Comparison of ENCODE assay signal across 1 cellular context in the genomic region with DNA sequence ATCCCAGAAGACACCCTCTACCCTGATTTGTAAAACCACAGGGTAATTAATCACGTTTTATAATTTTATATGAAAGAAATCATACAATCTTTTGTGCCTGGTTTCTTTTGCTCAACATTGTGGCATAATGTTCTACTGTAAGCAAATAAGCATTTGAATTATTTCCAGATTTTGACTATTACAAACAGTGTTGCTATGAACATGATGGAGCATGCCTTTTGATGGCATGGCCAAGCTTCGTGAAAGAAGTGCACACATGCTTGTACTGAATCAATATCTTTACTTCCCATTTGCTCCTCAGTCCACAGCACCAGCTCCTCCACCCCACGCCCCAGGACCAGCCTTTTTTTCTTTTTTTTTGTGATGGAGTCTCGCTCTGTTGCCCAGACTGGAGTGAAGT.
TF ChIP-seq lines count a peak whose summit lies in the region.

No MANE protein-coding gene starts in this region.

TF ChIP-seq in K562, 482 proteins besides CTCF, POLR2A, EP300 and RAD21:
- TF ChIP-seq TBL1XR1 (IDR thresholded peaks at IDR 0.05; ENCODE audit: low read length in 2 of 2) = no peak
- no peak for TF ChIP-seq MAZ (CRISPR knock-in tag; conservative IDR thresholded peaks at IDR 0.05 in 1 of 2, IDR thresholded peaks at IDR 0.05 in 1 of 2)
- TF ChIP-seq SLC30A9 (CRISPR knock-in tag; IDR thresholded peaks at IDR 0.05) = no peak
- TF ChIP-seq EGR1 (conservative IDR thresholded peaks at IDR 0.05) = no peak
- no peak for TF ChIP-seq ATF6 (CRISPR knock-in tag; IDR thresholded peaks at IDR 0.05)
- TF ChIP-seq HNRNPUL1 (IDR thresholded peaks at IDR 0.05; ENCODE audit: low read length) = no peak
- TF ChIP-seq NR1H2 (CRISPR knock-in tag; IDR thresholded peaks at IDR 0.05) = no peak
- no peak for TF ChIP-seq ZNF384 (IDR thresholded peaks at IDR 0.05; ENCODE audit: low read depth, low read length)
- TF ChIP-seq E2F3 (CRISPR knock-in tag; IDR thresholded peaks at IDR 0.05) = no peak
- TF ChIP-seq, protein P1, sequence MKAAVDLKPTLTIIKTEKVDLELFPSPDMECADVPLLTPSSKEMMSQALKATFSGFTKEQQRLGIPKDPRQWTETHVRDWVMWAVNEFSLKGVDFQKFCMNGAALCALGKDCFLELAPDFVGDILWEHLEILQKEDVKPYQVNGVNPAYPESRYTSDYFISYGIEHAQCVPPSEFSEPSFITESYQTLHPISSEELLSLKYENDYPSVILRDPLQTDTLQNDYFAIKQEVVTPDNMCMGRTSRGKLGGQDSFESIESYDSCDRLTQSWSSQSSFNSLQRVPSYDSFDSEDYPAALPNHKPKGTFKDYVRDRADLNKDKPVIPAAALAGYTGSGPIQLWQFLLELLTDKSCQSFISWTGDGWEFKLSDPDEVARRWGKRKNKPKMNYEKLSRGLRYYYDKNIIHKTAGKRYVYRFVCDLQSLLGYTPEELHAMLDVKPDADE (conservative IDR thresholded peaks at IDR 0.05; ENCODE audit: control insufficient read depth, low read depth, low read length) = no peak
- TF ChIP-seq FUS (optimal IDR thresholded peaks at IDR 0.05; ENCODE audit: low read depth, low read length) = no peak
- no peak for TF ChIP-seq ZNF507 (tag; conservative IDR thresholded peaks at IDR 0.05)
- no peak for TF ChIP-seq DPF2 (IDR thresholded peaks at IDR 0.05)
- TF ChIP-seq HMGN3 (IDR thresholded peaks at IDR 0.05; ENCODE audit: borderline replicate concordance, extremely low read depth, insufficient read length, low read depth, low read length) = no peak
- TF ChIP-seq, protein P2, sequence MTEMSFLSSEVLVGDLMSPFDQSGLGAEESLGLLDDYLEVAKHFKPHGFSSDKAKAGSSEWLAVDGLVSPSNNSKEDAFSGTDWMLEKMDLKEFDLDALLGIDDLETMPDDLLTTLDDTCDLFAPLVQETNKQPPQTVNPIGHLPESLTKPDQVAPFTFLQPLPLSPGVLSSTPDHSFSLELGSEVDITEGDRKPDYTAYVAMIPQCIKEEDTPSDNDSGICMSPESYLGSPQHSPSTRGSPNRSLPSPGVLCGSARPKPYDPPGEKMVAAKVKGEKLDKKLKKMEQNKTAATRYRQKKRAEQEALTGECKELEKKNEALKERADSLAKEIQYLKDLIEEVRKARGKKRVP (CRISPR knock-in tag; IDR thresholded peaks at IDR 0.05) = no peak
- TF ChIP-seq, protein P3, sequence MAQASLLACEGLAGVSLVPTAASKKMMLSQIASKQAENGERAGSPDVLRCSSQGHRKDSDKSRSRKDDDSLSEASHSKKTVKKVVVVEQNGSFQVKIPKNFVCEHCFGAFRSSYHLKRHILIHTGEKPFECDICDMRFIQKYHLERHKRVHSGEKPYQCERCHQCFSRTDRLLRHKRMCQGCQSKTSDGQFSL (CRISPR knock-in tag; IDR thresholded peaks at IDR 0.05) = no peak
- TF ChIP-seq, protein P3 (tag; IDR thresholded peaks at IDR 0.05) = no peak
TF ChIP-seq in K562: peak in this region for 0.
